In the genomic region with DNA sequence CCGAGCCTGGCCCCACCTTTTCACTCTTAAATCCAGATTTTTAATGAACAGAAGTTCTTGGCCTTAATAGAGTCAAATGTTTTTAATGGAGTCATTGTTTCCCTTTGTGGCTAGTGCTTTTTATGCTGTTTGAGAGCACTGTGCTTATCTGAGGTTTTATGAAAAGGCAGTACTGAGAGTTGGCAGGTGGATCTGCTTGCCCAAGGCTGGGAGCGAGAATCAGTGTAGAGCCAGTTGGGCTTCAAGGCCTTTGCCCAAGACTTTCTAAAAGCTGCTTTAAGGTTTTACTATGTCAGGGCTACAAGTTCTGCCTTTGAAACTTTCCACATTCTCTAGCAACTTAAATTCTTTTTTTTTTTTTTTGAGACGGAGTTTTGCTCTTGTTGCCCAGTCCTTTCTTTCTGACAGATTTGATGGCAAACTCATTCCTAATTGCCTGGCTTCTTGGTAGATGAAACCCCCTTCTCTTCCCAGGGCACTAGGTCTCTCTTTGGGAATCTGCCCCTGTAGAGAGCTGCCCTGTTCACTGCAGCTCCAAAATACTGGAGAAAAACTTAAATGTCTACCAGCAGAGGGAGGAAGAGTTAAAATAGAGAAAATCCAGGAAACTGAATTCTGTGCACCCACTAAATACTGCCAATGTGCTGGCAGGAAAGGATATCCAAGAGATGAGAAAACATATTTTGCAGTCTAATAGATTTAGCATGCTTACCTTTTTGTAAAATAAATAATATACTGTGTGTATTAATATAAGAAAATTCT, we compare ENCODE assay signal across 12 cellular contexts. TPM values are rescaled to one million over a fixed set of nuclear protein-coding genes. Genes with fewer than 3 reads are reported as not detected.
DNase-seq lines count a peak whose midpoint lies in the region; ATAC-seq and TF ChIP-seq lines count a peak whose summit lies in the region.
"Had no signal": no experiment of that assay in that cellular context is flagged by ENCODE, and none has a peak within 500 bp of the region (broad histone marks: within the 10 kb centered on the region; RNA-seq: fewer than 3 reads in every experiment).

No MANE protein-coding gene starts in this region.

- no peak overlapping the region for H3K4me3 ChIP-seq in left lung

- intact Hi-C loops in left lung (cut with DNase I) = no loop called here

- H3K27ac Mint-ChIP-seq in brain = peak overlapping the region in 1 of 5 experiments; percentile 72
- H3K27ac Mint-ChIP-seq: immature natural killer cell; T-helper 2 cell treated with Interferon-gamma antibody and Interleukin-4, amounts not matched to agents 5 μg/mL and 100 μg/mL, for 36 hours had no signal

- H3K9me3 Mint-ChIP-seq in brain = peaks cover 0 to 3% (median 0%) of the 10 kb centered on the region in 5 experiments
- H3K9me3 Mint-ChIP-seq: immature natural killer cell had no signal

- peaks cover 12% of the 10 kb centered on the region for H3K4me1 Mint-ChIP-seq in brain

- DNase-seq in AG08396 (ENCODE audit: low spot score) (peak; percentile 55), HPDE6-E6E7 (ENCODE audit: extremely low spot score) (peak; percentile 25), left lung (no peak), RPMI8226 (no peak)
- DNase-seq in activated CD4-positive, CD25-positive, alpha-beta regulatory T cell (lab: John Stamatoyannopoulos, UW) = no peak
- DNase-seq: activated T-cell treated with anti-CD3 and anti-CD28 coated beads, Interleukin-2, amount 50 U/mL, for 48 hours; immature natural killer cell; NCI-H526 treated with DMSO at 0.1 percent for 48 hours had no signal

- peak; percentile 14 for ATAC-seq in left lung
- no peak for ATAC-seq in GM18511 (IDR thresholded peaks at IDR 0.05; ENCODE audit: unreplicated experiment)
- no peak for ATAC-seq in GM18519 (IDR thresholded peaks at IDR 0.05; ENCODE audit: low FRiP score, unreplicated experiment)

- TF ChIP-seq CTCF in brain (conservative IDR thresholded peaks at IDR 0.05) (peak; percentile 38 to 53), left lung (IDR thresholded peaks at IDR 0.05) (no peak)

- H3K27ac ChIP-seq in left lung = no peak overlapping the region

- H3K27me3 Mint-ChIP-seq in brain = no peaks in the 10 kb centered on the region

- no peaks in the 10 kb centered on the region for H3K36me3 Mint-ChIP-seq in brain
- H3K36me3 Mint-ChIP-seq: immature natural killer cell had no signal

- peaks cover 0 to 10% of the 10 kb centered on the region in 2 donors for H3K27me3 ChIP-seq in left lung

- H3K4me1 ChIP-seq in left lung = no peaks in the 10 kb centered on the region

- H3K4me3 Mint-ChIP-seq in brain = no peak overlapping the region
- H3K4me3 Mint-ChIP-seq: immature natural killer cell; T-helper 2 cell treated with Interferon-gamma antibody and Interleukin-4, amounts not matched to agents 5 μg/mL and 100 μg/mL, for 36 hours had no signal

- H3K36me3 ChIP-seq in left lung = no peaks in the 10 kb centered on the region

- H3K9me3 ChIP-seq in left lung = peaks cover 0 to 2% of the 10 kb centered on the region in 2 donors

RNA-seq across cellular contexts. Expression of gene CDK20, which starts 36.9 kb away (rescaled TPM):
- 15.5 TPM for polyA plus RNA-seq in brain (ENCODE audit: insufficient read depth, low read depth, low replicate concordance)
- 1 to 10 TPM; 7.2 to 7.8 TPM for total RNA-seq in left lung

Comparison
In these comparisons a context has a peak if more than half of its experiments do, and no peak if none do; other contexts are left out.
1. DNase-seq: peak in AG08396 (single experiment) and HPDE6-E6E7 (single experiment); none in left lung (0 of 2), activated CD4-positive, CD25-positive, alpha-beta regulatory T cell (0 of 4) and RPMI8226 (single experiment).
2. CTCF ChIP-seq: peak in brain (2 of 2); none in left lung (0 of 2).